16 cellular contexts compared by ENCODE assay signal in the genomic region with DNA sequence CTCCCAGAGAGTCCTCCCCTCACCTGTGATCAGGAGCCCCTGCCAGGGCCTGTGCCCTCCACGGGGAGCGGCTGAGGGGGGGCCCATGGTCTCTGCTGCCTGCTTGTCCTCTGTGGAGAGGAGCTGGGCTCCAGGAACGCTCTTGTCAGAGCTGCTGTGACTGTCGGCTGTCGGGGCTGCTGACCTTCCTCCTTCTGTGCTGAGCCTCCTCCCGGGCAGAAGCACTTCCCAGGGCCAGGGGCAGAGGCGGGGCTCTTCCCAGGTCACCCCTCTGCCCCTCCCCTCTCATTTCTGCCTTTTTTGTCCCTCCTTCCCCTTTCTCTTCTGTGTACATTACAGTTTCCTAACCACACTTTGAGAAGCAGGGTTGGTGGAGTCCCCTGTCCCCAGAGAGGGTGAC. TPM values are rescaled to one million over a fixed set of nuclear protein-coding genes. Genes with fewer than 3 reads are reported as not detected.
DNase-seq lines count a peak whose midpoint lies in the region; ATAC-seq and TF ChIP-seq lines count a peak whose summit lies in the region.
"Had no signal": no experiment of that assay in that cellular context is flagged by ENCODE, and none has a peak within 500 bp of the region (broad histone marks: within the 10 kb centered on the region; RNA-seq: fewer than 3 reads in every experiment).

A gene (minus strand): TSS at position 198 of the 400 bp plus-strand sequence. CDS start 111 bp downstream, at position 87.

- H3F3A ChIP-seq in GM23338 (replicated peaks; ENCODE audit: low read depth): no peaks in the 10 kb centered on the region

- H3K9me3 ChIP-seq in suprapubic skin: no peaks in the 10 kb centered on the region
- H3K9me3 ChIP-seq: SK-N-SH had no signal

- no peak within 1 kb of the TSS for H3K27ac Mint-ChIP-seq in GM23338
- H3K27ac Mint-ChIP-seq: activated CD8-positive, alpha-beta T cell treated with anti-CD3 and anti-CD28 coated beads, Interleukin-2, amount 10 ng/mL, durations not matched to agents 7 days and 5 days; activated T-helper 2 cell treated with anti-CD3 and anti-CD28 coated beads, Interferon-gamma antibody, Interleukin-2, Interleukin-4, amounts not matched to agents 10 μg/mL and 5 μg/mL and 100 μg/mL, durations not matched to agents 14 hours and 24 hours and 36 hours had no signal

- TF ChIP-seq EP300 in suprapubic skin (IDR thresholded peaks at IDR 0.05): no peak

- H3K9me3 Mint-ChIP-seq in GM23338: peaks cover 15% of the 10 kb centered on the region; the same call in 1 of the 3 replicates

- no peak within 1 kb of the TSS for H3K4me3 Mint-ChIP-seq in GM23338
- H3K4me3 Mint-ChIP-seq: activated CD8-positive, alpha-beta T cell treated with anti-CD3 and anti-CD28 coated beads, Interleukin-2, amount 10 ng/mL, durations not matched to agents 7 days and 5 days had no signal

- H3K36me3 Mint-ChIP-seq in GM23338 (ENCODE audit: low read depth): no peaks in the 10 kb centered on the region

- no peaks in the 10 kb centered on the region for H3K27me3 ChIP-seq in GM23338 (ENCODE audit: insufficient read depth)
- peaks cover 19% of the 10 kb centered on the region for H3K27me3 ChIP-seq in suprapubic skin

- intact Hi-C loops in left colon (cut with DNase I, micrococcal nuclease): no loop called here

- ATAC-seq in GM23338 (peak; percentile 62), left colon (no peak)
- ATAC-seq: activated CD8-positive, alpha-beta T cell treated with anti-CD3 and anti-CD28 coated beads, Interleukin-2, amount 10 ng/mL, durations not matched to agents 7 days and 5 days had no signal

- H3K9me2 ChIP-seq in GM23338 (ENCODE audit: insufficient read depth): no peaks in the 10 kb centered on the region
- H3K9me2 ChIP-seq: SK-N-SH had no signal

- H3K27me3 Mint-ChIP-seq in GM23338 (ENCODE audit: insufficient read depth, low read depth, poor library complexity): peaks cover 17% of the 10 kb centered on the region

- H3K4me3 ChIP-seq in GM23338 (no peak within 1 kb of the TSS), suprapubic skin (peak within 1 kb of the TSS; percentile 7)

- in situ Hi-C loops in G401 (cut with HindIII; ENCODE audit: low sequenced_read_pairs): no loop called here

- DNase-seq in GM23338 (ENCODE audit: low spot score) (no peak), OCI-M1 (lab: John Stamatoyannopoulos, UW) (peak; percentile 43), islet precursor cell (peak; percentile 39), suprapubic skin (ENCODE audit: low spot score in 2 of 2) (no peak), GM10266 (ENCODE audit: extremely low spot score) (no peak), G401 (ENCODE audit: low spot score) (no peak), midbrain (lab: John Stamatoyannopoulos, UW) (no peak), left colon (no peak)
- DNase-seq: activated CD8-positive, alpha-beta T cell treated with anti-CD3 and anti-CD28 coated beads, Interleukin-2, amount 10 ng/mL, durations not matched to agents 7 days and 5 days; amniotic stem cell; NCI-H1694; occipital lobe; SK-N-SH; stimulated activated naive CD4-positive, alpha-beta T cell had no signal

- H3K4me1 ChIP-seq in GM23338 (ENCODE audit: insufficient read depth) (no peaks in the 10 kb centered on the region), suprapubic skin (no peaks in the 10 kb centered on the region)

- no peak within 1 kb of the TSS for H3K27ac ChIP-seq in GM23338 (ENCODE audit: low read depth)
- no peak within 1 kb of the TSS for H3K27ac ChIP-seq in suprapubic skin

- H2AFZ ChIP-seq in GM23338: no peak within 1 kb of the TSS

- no peaks in the 10 kb centered on the region for H3K4me1 Mint-ChIP-seq in GM23338

- 34% methylated on average over 7 of the region's 7 CpGs for WGBS in suprapubic skin

- no peak within 1 kb of the TSS for H3K4me2 ChIP-seq in GM23338
- H3K4me2 ChIP-seq: SK-N-SH had no signal

- H4K20me1 ChIP-seq in GM23338 (replicated peaks; ENCODE audit: insufficient read depth): no peaks in the 10 kb centered on the region

- H3K79me2 ChIP-seq in GM23338 (replicated peaks; ENCODE audit: insufficient read depth): no peaks in the 10 kb centered on the region

- TF ChIP-seq CTCF in GM23338 (conservative IDR thresholded peaks at IDR 0.05; ENCODE audit: low read depth in 2 of 2) (no peak), suprapubic skin (IDR thresholded peaks at IDR 0.05) (no peak), GM10266 (IDR thresholded peaks at IDR 0.05; ENCODE audit: control insufficient read depth, insufficient read depth, low read depth, missing control alignments) (no peak)

- peak in 1 of 2 donors; percentile 16 for TF ChIP-seq POLR2A in suprapubic skin (IDR thresholded peaks at IDR 0.05)

- H3K36me3 ChIP-seq in GM23338 (ENCODE audit: insufficient read depth) (no peaks in the 10 kb centered on the region), suprapubic skin (no peaks in the 10 kb centered on the region)

TF ChIP-seq in GM23338, 12 proteins besides CTCF, POLR2A, EP300 and RAD21 (continues in another document):
- TF ChIP-seq JUNB (IDR thresholded peaks at IDR 0.05; ENCODE audit: unreplicated experiment) (no peak), POLR2AphosphoS5 (IDR thresholded peaks at IDR 0.05; ENCODE audit: low read depth) (no peak)
- TF ChIP-seq, protein P1, sequence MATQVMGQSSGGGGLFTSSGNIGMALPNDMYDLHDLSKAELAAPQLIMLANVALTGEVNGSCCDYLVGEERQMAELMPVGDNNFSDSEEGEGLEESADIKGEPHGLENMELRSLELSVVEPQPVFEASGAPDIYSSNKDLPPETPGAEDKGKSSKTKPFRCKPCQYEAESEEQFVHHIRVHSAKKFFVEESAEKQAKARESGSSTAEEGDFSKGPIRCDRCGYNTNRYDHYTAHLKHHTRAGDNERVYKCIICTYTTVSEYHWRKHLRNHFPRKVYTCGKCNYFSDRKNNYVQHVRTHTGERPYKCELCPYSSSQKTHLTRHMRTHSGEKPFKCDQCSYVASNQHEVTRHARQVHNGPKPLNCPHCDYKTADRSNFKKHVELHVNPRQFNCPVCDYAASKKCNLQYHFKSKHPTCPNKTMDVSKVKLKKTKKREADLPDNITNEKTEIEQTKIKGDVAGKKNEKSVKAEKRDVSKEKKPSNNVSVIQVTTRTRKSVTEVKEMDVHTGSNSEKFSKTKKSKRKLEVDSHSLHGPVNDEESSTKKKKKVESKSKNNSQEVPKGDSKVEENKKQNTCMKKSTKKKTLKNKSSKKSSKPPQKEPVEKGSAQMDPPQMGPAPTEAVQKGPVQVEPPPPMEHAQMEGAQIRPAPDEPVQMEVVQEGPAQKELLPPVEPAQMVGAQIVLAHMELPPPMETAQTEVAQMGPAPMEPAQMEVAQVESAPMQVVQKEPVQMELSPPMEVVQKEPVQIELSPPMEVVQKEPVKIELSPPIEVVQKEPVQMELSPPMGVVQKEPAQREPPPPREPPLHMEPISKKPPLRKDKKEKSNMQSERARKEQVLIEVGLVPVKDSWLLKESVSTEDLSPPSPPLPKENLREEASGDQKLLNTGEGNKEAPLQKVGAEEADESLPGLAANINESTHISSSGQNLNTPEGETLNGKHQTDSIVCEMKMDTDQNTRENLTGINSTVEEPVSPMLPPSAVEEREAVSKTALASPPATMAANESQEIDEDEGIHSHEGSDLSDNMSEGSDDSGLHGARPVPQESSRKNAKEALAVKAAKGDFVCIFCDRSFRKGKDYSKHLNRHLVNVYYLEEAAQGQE (IDR thresholded peaks at IDR 0.05; ENCODE audit: unreplicated experiment): no peak

RNA-seq across cellular contexts. Expression of the gene that starts here (rescaled TPM):
- total RNA-seq in GM23338 (2014; rRNA removed; shearing (Covaris generic)): not detected in 2 replicates
- not detected in 2 replicates for polyA plus RNA-seq in GM23338 (2016; fragmentation: Nextera tagmentation; extraction: Ambion mirVana)
- total RNA-seq in suprapubic skin (1 to 10 TPM in 1 of 4 donors, not detected in 3; 1.9 TPM), left colon (under 1 TPM; 0.22 to 0.24 TPM)
- not detected in 2 replicates for total RNA-seq in G401 (2014; rRNA removed; shearing (Covaris generic))
- total RNA-seq: activated CD8-positive, alpha-beta T cell treated with anti-CD3 and anti-CD28 coated beads, Interleukin-2, amount 10 ng/mL, durations not matched to agents 7 days and 5 days; activated T-helper 2 cell treated with anti-CD3 and anti-CD28 coated beads, Interferon-gamma antibody, Interleukin-2, Interleukin-4, amounts not matched to agents 10 μg/mL and 5 μg/mL and 100 μg/mL, durations not matched to agents 14 hours and 24 hours and 36 hours; occipital lobe; OCI-LY7 had no signal
- polyA plus RNA-seq: SK-N-SH had no signal

Comparison
In these comparisons a context has a peak if more than half of its experiments do, and no peak if none do; other contexts are left out.
1. Peak in ATAC-seq in GM23338; RNA of the gene not detected or under 1 TPM.
2. DNase-seq: peak in OCI-M1 (single experiment) and islet precursor cell (single experiment); none in GM23338 (single experiment), suprapubic skin (0 of 2), GM10266 (single experiment), G401 (single experiment), midbrain (single experiment) and left colon (0 of 2).